1 cellular context compared by ENCODE assay signal in genomic region chr7:107563761-107564552, GRCh38.
TF ChIP-seq lines count a peak whose summit lies in the region.

TSS of gene COG5 (minus strand) at chr7:107563920. CDS start at chr7:107563896, 24 bp downstream.
TSS of gene DUS4L (plus strand) at chr7:107563971. CDS start at chr7:107567071, 3,100 bp downstream.

TF ChIP-seq in HepG2, 621 proteins besides CTCF, POLR2A, EP300 and RAD21 (continued from another document and continues in another):
- TF ChIP-seq ZNF512B (CRISPR knock-in tag; IDR thresholded peaks at IDR 0.05; ENCODE audit: borderline replicate concordance) (peak; percentile 23; the same call in 1 of the 2 replicates), HIVEP1 (CRISPR knock-in tag; IDR thresholded peaks at IDR 0.05) (peak; percentile 74), MIER3 (CRISPR knock-in tag; IDR thresholded peaks at IDR 0.05; ENCODE audit: borderline replicate concordance) (no peak), ZNF776 (CRISPR knock-in tag; IDR thresholded peaks at IDR 0.05) (no peak; the same call in 1 of the 2 replicates), ZFP36L1 (CRISPR knock-in tag; IDR thresholded peaks at IDR 0.05) (peak; percentile 64; the same call in 1 of the 2 replicates), ZNF572 (CRISPR knock-in tag; IDR thresholded peaks at IDR 0.05) (no peak), ZNF326 (CRISPR knock-in tag; IDR thresholded peaks at IDR 0.05; ENCODE audit: borderline replicate concordance) (no peak), ZNF382 (CRISPR knock-in tag; IDR thresholded peaks at IDR 0.05; ENCODE audit: borderline replicate concordance) (no peak), TARDBP (CRISPR knock-in tag; IDR thresholded peaks at IDR 0.05) (peak; percentile 84), ZNF749 (CRISPR knock-in tag; IDR thresholded peaks at IDR 0.05; ENCODE audit: borderline replicate concordance) (peak; percentile 92), ZBTB40 (IDR thresholded peaks at IDR 0.05) (no peak), ZBTB40 (CRISPR knock-in tag; IDR thresholded peaks at IDR 0.05) (peak; percentile 19; the same call in 1 of the 2 replicates), THYN1 (CRISPR knock-in tag; IDR thresholded peaks at IDR 0.05; ENCODE audit: borderline replicate concordance, low read depth) (no peak), ZNF883 (CRISPR knock-in tag; IDR thresholded peaks at IDR 0.05; ENCODE audit: not compliant biosample characterization) (no peak), CHD4 (IDR thresholded peaks at IDR 0.05; ENCODE audit: borderline replicate concordance, low read length) (no peak), PCBP1 (IDR thresholded peaks at IDR 0.05; ENCODE audit: borderline replicate concordance, low read depth, low read length) (no peak), ZNF337 (CRISPR knock-in tag; IDR thresholded peaks at IDR 0.05; ENCODE audit: borderline replicate concordance, low read depth) (no peak; the same call in 1 of the 2 replicates), CEBPB (IDR thresholded peaks at IDR 0.05; ENCODE audit: borderline replicate concordance, low read depth, low read length) (no peak), THAP7 (CRISPR knock-in tag; IDR thresholded peaks at IDR 0.05) (peak; percentile 93), NCOR1 (IDR thresholded peaks at IDR 0.05; ENCODE audit: borderline replicate concordance, low read length) (no peak), ZNF629 (CRISPR knock-in tag; conservative IDR thresholded peaks at IDR 0.05) (no peak; the same call in 1 of the 2 replicates), ZNF17 (CRISPR knock-in tag; IDR thresholded peaks at IDR 0.05) (peak; percentile 88; the same call in 1 of the 2 replicates), ZNF761 (CRISPR knock-in tag; conservative IDR thresholded peaks at IDR 0.05) (0 out of 2 replicates have a peak, but pooled peaks have one; percentile 67), HDAC1 (CRISPR knock-in tag; IDR thresholded peaks at IDR 0.05) (peak; percentile 97), ZGPAT (CRISPR knock-in tag; IDR thresholded peaks at IDR 0.05) (peak; percentile 93), GRHL1 (CRISPR knock-in tag; conservative IDR thresholded peaks at IDR 0.05) (no peak), ZNF772 (CRISPR knock-in tag; IDR thresholded peaks at IDR 0.05) (peak; percentile 66; the same call in 1 of the 2 replicates), SNAPC4 (CRISPR knock-in tag; IDR thresholded peaks at IDR 0.05) (peak; percentile 64; the same call in 1 of the 2 replicates), SKIL (CRISPR knock-in tag; IDR thresholded peaks at IDR 0.05; ENCODE audit: borderline replicate concordance) (no peak), THAP11 (CRISPR knock-in tag; IDR thresholded peaks at IDR 0.05) (peak; percentile 88), ZNF619 (CRISPR knock-in tag; IDR thresholded peaks at IDR 0.05) (peak; percentile 81; the same call in 1 of the 2 replicates), REXO4 (CRISPR knock-in tag; IDR thresholded peaks at IDR 0.05; ENCODE audit: borderline replicate concordance) (no peak), RFX1 (IDR thresholded peaks at IDR 0.05) (no peak), CEBPG (CRISPR knock-in tag; IDR thresholded peaks at IDR 0.05) (peak; percentile 71)
